In the genomic region with DNA sequence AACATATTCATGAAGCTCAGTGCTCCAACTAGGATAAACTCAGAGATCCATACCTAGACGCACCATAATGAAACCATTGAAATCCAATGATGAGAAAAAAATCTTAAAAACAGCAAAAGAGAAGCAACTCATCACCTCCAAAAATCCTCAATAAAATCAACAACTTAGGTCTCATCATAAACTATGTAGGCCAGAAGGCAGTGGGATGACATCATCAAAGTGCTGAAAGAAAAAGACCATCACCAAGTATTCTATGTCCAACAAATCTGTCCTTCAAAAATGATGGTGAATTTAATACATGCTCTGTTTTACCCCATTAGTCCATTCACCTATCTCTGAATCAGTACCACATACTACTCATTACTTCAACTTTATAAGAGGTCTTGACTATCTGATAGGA, we compare ENCODE assay signal across 10 cellular contexts.
"Had no signal": no experiment of that assay in that cellular context is flagged by ENCODE, and none has a peak within 500 bp of the region (broad histone marks: within the 10 kb centered on the region; RNA-seq: fewer than 3 reads in every experiment).

No MANE protein-coding gene starts in this region.

- H3K4me3 ChIP-seq: GM23338 had no signal

- FAIRE-seq: H1 had no signal

- ATAC-seq: GM23338 had no signal

- H3K27ac ChIP-seq: HL-60, KMS-11 had no signal

- H3K4me2 ChIP-seq: GM23338, KMS-11 had no signal

- H3K9ac ChIP-seq: KMS-11 had no signal

- DNase-seq: H9, HCEC 1CT, HFFc6, IMR-90, Karpas-422, KBM-7 had no signal

- H2AFZ ChIP-seq: GM23338 had no signal
